In genomic region chr1:244451539-244451950, GRCh38 we compare ENCODE assay signal across 8 cellular contexts. TPM values are rescaled to one million over a fixed set of nuclear protein-coding genes. Genes with fewer than 3 reads are reported as not detected.
DNase-seq lines count a peak whose midpoint lies in the region; ATAC-seq, FAIRE-seq and TF ChIP-seq lines count a peak whose summit lies in the region.

Gene ADSS2 (minus strand): TSS chr1:244451909. CDS start chr1:244451817, 92 bp downstream.

- ATAC-seq in HepG2 = no peak

- TF ChIP-seq POLR2A in HepG2 (IDR thresholded peaks at IDR 0.05; ENCODE audit: insufficient read depth in 1 of 2, low read depth in 2 of 2, low read length in 2 of 2) = peak; percentile 80 to 87

- H3K4me1 ChIP-seq in HEK293 (ENCODE audit: control insufficient read depth, insufficient read depth, low read length) = peaks cover 35% of the 10 kb centered on the region
- H3K4me1 ChIP-seq in HepG2 (ENCODE audit: insufficient read depth, low read length) = peaks cover 48% of the 10 kb centered on the region

- H3K9me3 ChIP-seq in AG04450 (ENCODE audit: control insufficient read depth, insufficient read depth, low read length) (peaks cover 3% of the 10 kb centered on the region; the same call in 1 of the 2 replicates), HEK293 (ENCODE audit: control insufficient read depth, insufficient read depth, low read depth, low read length) (no peaks in the 10 kb centered on the region), HepG2 (ENCODE audit: low read length) (no peaks in the 10 kb centered on the region)

- TF ChIP-seq RAD21 in HepG2 (CRISPR knock-in tag; IDR thresholded peaks at IDR 0.05) = no peak

- peak within 1 kb of the TSS; percentile 99 for H2AFZ ChIP-seq in HepG2 (ENCODE audit: low read length)

- 0% methylated on average over 5 of the region's 45 CpGs for WGBS in HepG2 (ENCODE audit: low lambda C conversion rate)

- peaks cover 0 to 8% of the 10 kb centered on the region in 2 experiments; a peak in 1 of 3 replicates for H3K36me3 ChIP-seq in HEK293 (ENCODE audit: control insufficient read depth in 2 of 2, insufficient read depth in 1 of 2, low read length in 2 of 2)
- H3K36me3 ChIP-seq in HepG2 (replicated peaks in 1 of 2; ENCODE audit: control insufficient read depth in 1 of 2, insufficient read depth in 2 of 2, low read length in 2 of 2) = peaks cover 0 to 1% of the 10 kb centered on the region in 2 experiments; a peak in 1 of 5 replicates

- in situ Hi-C loops in HepG2 (cut with HindIII; ENCODE audit: extremely low pct_ligation_motif_present, low pct_unique_long_range_greater_than_20kb) = loop anchor here (10.0 kb wide), 1 partner anchor 203 kb away; the partner anchor contains the start of gene DESI2

- H3K27ac ChIP-seq in AG04450 (ENCODE audit: low read depth, low read length) (peak within 1 kb of the TSS; percentile 83), HEK293 (ENCODE audit: extremely low read depth, low read depth, low read length) (peak within 1 kb of the TSS; percentile 89), angular gyrus (ENCODE audit: low read depth, low read length) (peak within 1 kb of the TSS; percentile 95), HepG2 (ENCODE audit: extremely low read length, insufficient read depth, low read length) (peak within 1 kb of the TSS; percentile 93), temporal lobe (ENCODE audit: low read depth, low read length) (peak within 1 kb of the TSS; percentile 96)

- TF ChIP-seq EP300 in HepG2 (IDR thresholded peaks at IDR 0.05; ENCODE audit: low read depth in 2 of 2, low read length in 2 of 2) (no peak), HepG2 (CRISPR knock-in tag; IDR thresholded peaks at IDR 0.05; ENCODE audit: borderline replicate concordance) (no peak)

- H3K27me3 ChIP-seq in AG04450 (ENCODE audit: control insufficient read depth, insufficient read depth, low read length) (no peaks in the 10 kb centered on the region), HepG2 (ENCODE audit: control insufficient read depth in 1 of 2, insufficient read depth in 2 of 2, low read length in 2 of 2) (no peaks in the 10 kb centered on the region; a peak in 2 of 5 replicates)

- H3K79me2 ChIP-seq in HepG2 (ENCODE audit: insufficient read depth, low read length) = peaks cover 44% of the 10 kb centered on the region

- CTCF ChIA-PET in AG04450 (lab: Charles Lee) = no interaction called here
- CTCF ChIA-PET in HEK293 (lab: Yijun Ruan, JAX) = interaction anchor here (0.7 kb wide), 1 partner anchor 547 kb away, joined by 3 read pairs; no protein-coding TSS in a partner anchor
- CTCF ChIA-PET in HepG2 (lab: Yijun Ruan, JAX; ENCODE audit: low intra/inter-chr PET ratio, low total read pairs) = no interaction called here

- no peaks in the 10 kb centered on the region for H4K20me1 ChIP-seq in HepG2 (ENCODE audit: insufficient read depth, low read length)

- TF ChIP-seq CTCF in AG04450 (IDR thresholded peaks at IDR 0.05; ENCODE audit: low read depth, low read length) (no peak), HEK293 (tag by site-specific recombination; IDR thresholded peaks at IDR 0.05) (no peak), HepG2 (CRISPR knock-in tag; IDR thresholded peaks at IDR 0.05) (no peak)

- H3K9ac ChIP-seq in HepG2 (ENCODE audit: insufficient read depth, low read depth, low read length) = peak within 1 kb of the TSS; percentile 88

- BruUV-seq in HepG2 (replicated peaks; lab: Mats Ljungman, UMichigan) = no TSS peak

- FAIRE-seq in HepG2 (lab: Jason Lieb, UNC) = no peak

- H3K4me3 ChIP-seq in AG04450 (ENCODE audit: low read depth, low read length) = peak within 1 kb of the TSS; percentile 92
- peak within 1 kb of the TSS; percentile 76 for H3K4me3 ChIP-seq in HEK293 (ENCODE audit: low read depth, low read length)
- H3K4me3 ChIP-seq in HepG2 (replicated peaks in 1 of 3; ENCODE audit: insufficient read depth in 1 of 3, low read depth in 2 of 3, low read length in 3 of 3) = peak within 1 kb of the TSS; percentile 70 to 97 (median 90)

- POLR2A ChIA-PET in AG04450 (lab: Yijun Ruan, JAX) = interaction anchor here (0.8 kb wide), 1 partner anchor 102 kb away, joined by 3 read pairs; no protein-coding TSS in a partner anchor
- POLR2A ChIA-PET in HEK293 (lab: Yijun Ruan, JAX) = interaction anchor here (0.7 to 1.6 kb wide), 7 partner anchors 10 to 1196 kb away, joined by 3 to 7 read pairs (median 4); partner anchors contain the start of genes CATSPERE and SDCCAG8
- POLR2A ChIA-PET in HepG2 (lab: Yijun Ruan, JAX) = interaction anchor here (1.2 kb wide), 1 partner anchor 1196 kb away, joined by 3 read pairs; the partner anchor contains the start of gene SDCCAG8

- peak within 1 kb of the TSS; percentile 91 for H3K4me2 ChIP-seq in HepG2 (ENCODE audit: low read depth, low read length)

- no peak for DNase-seq in AG04450 (ENCODE audit: low read depth, low spot score)
- no peak for DNase-seq in HepG2 (ENCODE audit: low spot score)
- no peak for DNase-seq in dedifferentiated amniotic fluid mesenchymal stem cell (ENCODE audit: extremely low spot score)
- no peak for DNase-seq in SHP77 treated with DMSO at 0.1 percent for 48 hours (lab: John Stamatoyannopoulos, UW)
- DNase-seq in OCI-M1 (lab: John Stamatoyannopoulos, UW) = no peak

- intact Hi-C loops in HepG2 (cut with micrococcal nuclease; ENCODE audit: unreplicated experiment) = loop anchor here (1.0 to 10.0 kb wide), 4 partner anchors 127 to 397 kb away; partner anchors contain the start of genes COX20 and ZBTB18

TF ChIP-seq in HEK293, 187 proteins besides CTCF, POLR2A, EP300 and RAD21 (continues in another document):
- TF ChIP-seq KLF1 (tag by site-specific recombination; IDR thresholded peaks at IDR 0.05) = peak; percentile 54; the same call in 1 of the 2 replicates
- peak; percentile 100 for TF ChIP-seq ZNF501 (tag by site-specific recombination; IDR thresholded peaks at IDR 0.05)
- no peak for TF ChIP-seq ZNF398 (tag by site-specific recombination; IDR thresholded peaks at IDR 0.05)

TF ChIP-seq in HepG2, 621 proteins besides CTCF, POLR2A, EP300 and RAD21 (continues in another document):
- TF ChIP-seq DNMT3B (CRISPR knock-in tag; conservative IDR thresholded peaks at IDR 0.05) (no peak), ZNF138 (CRISPR knock-in tag; IDR thresholded peaks at IDR 0.05; ENCODE audit: low read depth) (no peak; the same call in 1 of the 2 replicates), SOX13 (IDR thresholded peaks at IDR 0.05) (no peak), SOX13 (CRISPR knock-in tag; conservative IDR thresholded peaks at IDR 0.05 in 1 of 2, IDR thresholded peaks at IDR 0.05 in 1 of 2) (no peak; a peak in 1 of 4 replicates), ESRRA (CRISPR knock-in tag; IDR thresholded peaks at IDR 0.05; ENCODE audit: low read depth) (no peak), HDAC1 (CRISPR knock-in tag; IDR thresholded peaks at IDR 0.05) (peak; percentile 49; the same call in 1 of the 2 replicates), ISL2 (CRISPR knock-in tag; IDR thresholded peaks at IDR 0.05) (0 out of 2 replicates have a peak, but pooled peaks have one; percentile 30), ARID2 (CRISPR knock-in tag; IDR thresholded peaks at IDR 0.05; ENCODE audit: borderline replicate concordance) (no peak), ZNF546 (CRISPR knock-in tag; conservative IDR thresholded peaks at IDR 0.05) (no peak), PLRG1 (conservative IDR thresholded peaks at IDR 0.05) (no peak), REL (CRISPR knock-in tag; conservative IDR thresholded peaks at IDR 0.05) (no peak), ZBTB39 (CRISPR knock-in tag; IDR thresholded peaks at IDR 0.05) (no peak), ZNF24 (IDR thresholded peaks at IDR 0.05) (no peak)

RNA-seq across cellular contexts. Expression of gene ADSS2, which starts in this region (rescaled TPM):
- 33.7 and 50.5 TPM in 2 replicates for polyA plus RNA-seq in AG04450 (2011; rRNA removed)
- polyA minus RNA-seq in AG04450 (2011; rRNA and poly(A)+ RNA removed) = 11.8 and 20.6 TPM in 2 replicates
- 43.4 and 63.3 TPM in 2 replicates for total RNA-seq in HepG2 (2016; rRNA removed; fragmentation: Illumina TruSeq; extraction: Trizol)
- total RNA-seq in HepG2 (2016; cell fraction: cytosol; rRNA removed; fragmentation: Illumina TruSeq; extraction: Trizol; ENCODE audit: low read depth) = 11.6 and 14.5 TPM in 2 replicates
- 47.0 and 64.0 TPM in 2 replicates for total RNA-seq in HepG2 (2016; cell fraction: insoluble cytoplasmic fraction; rRNA removed; fragmentation: Illumina TruSeq; extraction: Trizol)
- 23.6 and 26.8 TPM in 2 replicates for total RNA-seq in HepG2 (2016; cell fraction: membrane; rRNA removed; fragmentation: Illumina TruSeq; extraction: Trizol)
- 27.5 and 30.7 TPM in 2 replicates for total RNA-seq in HepG2 (2016; cell fraction: nucleus; rRNA removed; fragmentation: Illumina TruSeq; extraction: Trizol)
- 11.7 and 15.1 TPM in 2 replicates for polyA plus RNA-seq in HepG2 (2011; rRNA removed)
- 7.7 and 10.1 TPM in 2 replicates for polyA plus RNA-seq in HepG2 (2011; cell fraction: cytosol; rRNA removed)
- 5.4 and 8.1 TPM in 2 replicates for polyA plus RNA-seq in HepG2 (2011; cell fraction: nucleus; rRNA removed)
- polyA plus RNA-seq in HepG2 (2012) = 21.7 and 29.2 TPM in 2 replicates
- 5.4 and 6.0 TPM in 2 replicates for polyA plus RNA-seq in HepG2 (2016; cell fraction: cytosol; fragmentation: Illumina TruSeq; extraction: Trizol; ENCODE audit: low read depth)
- polyA plus RNA-seq in HepG2 (2016; cell fraction: insoluble cytoplasmic fraction; fragmentation: Illumina TruSeq; extraction: Trizol; ENCODE audit: low read depth) = 54.5 and 59.4 TPM in 2 replicates
- 12.4 and 14.9 TPM in 2 replicates for polyA plus RNA-seq in HepG2 (2016; cell fraction: membrane; fragmentation: Illumina TruSeq; extraction: Trizol; ENCODE audit: low read depth)
- 30.0 and 30.6 TPM in 2 replicates for polyA plus RNA-seq in HepG2 (2016; cell fraction: nucleus; fragmentation: Illumina TruSeq; extraction: Trizol; ENCODE audit: insufficient read depth, low read depth)
- polyA minus RNA-seq in HepG2 (2011; rRNA and poly(A)+ RNA removed; ENCODE audit: low replicate concordance) = 6.8 and 9.4 TPM in 2 replicates
- polyA minus RNA-seq in HepG2 (2011; cell fraction: cytosol; rRNA and poly(A)+ RNA removed) = 14.9 and 15.1 TPM in 2 replicates
- polyA minus RNA-seq in HepG2 (2011; cell fraction: nucleus; rRNA and poly(A)+ RNA removed) = 27.2 and 30.6 TPM in 2 replicates
- 46.0 TPM for total RNA-seq in temporal lobe
